1 cellular context compared by ENCODE assay signal in genomic region chr3:177361042-177361938, GRCh38.
TF ChIP-seq lines count a peak whose summit lies in the region.

No MANE protein-coding gene starts in this region.

TF ChIP-seq in WTC11, 78 proteins besides CTCF, POLR2A, EP300 and RAD21 (continued from another document):
- TF ChIP-seq ARID4B (CRISPR knock-in tag; IDR thresholded peaks at IDR 0.05; ENCODE audit: borderline replicate concordance) = no peak
- TF ChIP-seq EMX1 (CRISPR knock-in tag; IDR thresholded peaks at IDR 0.05) = no peak
- no peak for TF ChIP-seq NR1H2 (CRISPR knock-in tag; IDR thresholded peaks at IDR 0.05)
- TF ChIP-seq MXD4 (CRISPR knock-in tag; IDR thresholded peaks at IDR 0.05; ENCODE audit: borderline replicate concordance) = no peak
